24 cellular contexts compared by ENCODE assay signal in the genomic region with DNA sequence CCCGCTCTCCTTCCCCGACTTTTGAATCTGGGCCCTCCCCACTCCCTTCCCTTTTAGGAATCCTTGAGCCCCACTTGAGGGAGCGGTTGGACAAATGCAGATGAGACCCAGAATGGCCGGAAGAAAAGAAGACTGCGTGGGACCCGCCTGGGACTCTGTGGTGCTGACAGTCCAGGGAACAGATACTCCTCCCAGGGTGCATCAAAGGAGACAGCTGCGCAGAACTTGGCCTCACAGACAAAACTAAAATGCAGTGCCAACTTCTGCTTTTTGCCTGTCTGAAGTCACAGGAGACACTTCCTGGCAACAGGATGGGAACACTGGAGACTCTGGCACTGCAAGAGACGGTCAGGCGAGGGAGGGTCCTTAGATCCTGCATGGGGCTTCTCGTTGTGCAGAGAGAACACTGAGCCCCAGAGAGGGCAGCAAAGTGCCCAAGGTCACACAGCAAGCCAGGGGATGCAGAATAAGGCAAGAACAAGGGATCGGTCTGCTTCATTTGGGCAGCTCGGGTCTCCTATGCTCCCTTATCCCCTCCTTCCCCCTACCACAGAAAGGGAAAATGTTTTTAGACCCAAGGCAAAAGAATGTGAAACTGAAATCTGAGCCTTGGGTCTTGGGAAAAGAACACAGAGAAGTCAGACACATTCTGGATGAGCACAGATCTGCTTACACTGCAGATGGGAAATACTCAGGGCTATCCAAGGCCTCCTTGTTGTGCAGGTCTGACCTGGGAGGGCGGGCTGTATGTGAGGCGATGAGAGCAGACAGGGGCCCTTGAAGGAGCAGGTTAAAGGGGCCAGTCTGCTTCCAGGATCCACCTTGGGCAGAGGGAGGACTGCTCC.
DNase-seq lines count a peak whose midpoint lies in the region; TF ChIP-seq lines count a peak whose summit lies in the region.
"Had no signal": no experiment of that assay in that cellular context is flagged by ENCODE, and none has a peak within 500 bp of the region (broad histone marks: within the 10 kb centered on the region; RNA-seq: fewer than 3 reads in every experiment).

No MANE protein-coding gene starts in this region.

- H3K4me3 Mint-ChIP-seq in nephron progenitor cell: peak overlapping the region; percentile 20
- H3K4me3 Mint-ChIP-seq: activated CD8-positive, alpha-beta T cell treated with anti-CD3 and anti-CD28 coated beads for 36 hours; CD8-positive, alpha-beta T cell; H9; natural killer cell treated with Interleukin-12 subunit alpha and Interleukin-12 subunit beta and Interleukin-15 and Interleukin-18, amount 100 ng/mL, for 72 hours; stimulated activated effector memory CD8-positive, alpha-beta T cell treated with anti-CD3 and anti-CD28 coated beads, Interleukin-12 subunit alpha, Interleukin-12 subunit beta, amount 100 ng/mL, for 72 hours had no signal

- no peaks in the 10 kb centered on the region for H3K36me3 Mint-ChIP-seq in nephron progenitor cell (ENCODE audit: low read depth)
- H3K36me3 Mint-ChIP-seq: CD8-positive, alpha-beta T cell; natural killer cell treated with Interleukin-12 subunit alpha and Interleukin-12 subunit beta and Interleukin-15 and Interleukin-18, amount 100 ng/mL, for 72 hours; stimulated activated effector memory CD8-positive, alpha-beta T cell treated with anti-CD3 and anti-CD28 coated beads, Interleukin-12 subunit alpha, Interleukin-12 subunit beta, amount 100 ng/mL, for 72 hours had no signal

- no peaks in the 10 kb centered on the region for H3K9me3 ChIP-seq in BLaER1 treated with 17β-estradiol and CSF1 and Interleukin-3, amounts not matched to agents 10 nM and 100 nM (replicated peaks in 1 of 11)
- no peaks in the 10 kb centered on the region for H3K9me3 ChIP-seq in effector memory CD4-positive, alpha-beta T cell (ENCODE audit: control insufficient read depth, low read length)
- H3K9me3 ChIP-seq: breast epithelium, Peyer's patch, SK-N-SH, suprapubic skin, vagina had no signal

- peaks cover 6% of the 10 kb centered on the region for H3K27me3 Mint-ChIP-seq in nephron progenitor cell (ENCODE audit: low read depth, poor library complexity)

- H3K9me3 Mint-ChIP-seq in nephron progenitor cell: no peaks in the 10 kb centered on the region
- H3K9me3 Mint-ChIP-seq: activated CD8-positive, alpha-beta T cell treated with anti-CD3 and anti-CD28 coated beads for 36 hours; CD8-positive, alpha-beta T cell; H9; natural killer cell treated with Interleukin-12 subunit alpha and Interleukin-12 subunit beta and Interleukin-15 and Interleukin-18, amount 100 ng/mL, for 72 hours; stimulated activated effector memory CD8-positive, alpha-beta T cell treated with anti-CD3 and anti-CD28 coated beads, Interleukin-12 subunit alpha, Interleukin-12 subunit beta, amount 100 ng/mL, for 72 hours had no signal

- DNase-seq in KBM-7 (peak; percentile 20), astrocyte of the spinal cord (ENCODE audit: low read depth, low spot score) (peak; percentile 19), nephron progenitor cell (no peak), H7 (no peak), GOT3 (lab: John Stamatoyannopoulos, UW) (no peak)
- DNase-seq in effector memory CD4-positive, alpha-beta T cell: no peak
- DNase-seq: activated CD8-positive, alpha-beta T cell treated with anti-CD3 and anti-CD28 coated beads for 36 hours; CD8-positive, alpha-beta T cell; cortex of kidney; H9; Karpas-422; midbrain; NCI-H1105 treated with DMSO at 0.1 percent for 48 hours; NCI-H446 treated with DMSO at 0.1 percent for 48 hours; Peyer's patch; SK-N-SH; stimulated activated CD4-positive, alpha-beta T cell treated with anti-CD3 and anti-CD28 coated beads, Interleukin-1b, Interleukin-23, amount 100 ng/mL, for 48 hours had no signal

- peaks cover 91% of the 10 kb centered on the region for H3K4me1 Mint-ChIP-seq in nephron progenitor cell
- H3K4me1 Mint-ChIP-seq: stimulated activated effector memory CD8-positive, alpha-beta T cell treated with anti-CD3 and anti-CD28 coated beads, Interleukin-12 subunit alpha, Interleukin-12 subunit beta, amount 100 ng/mL, for 72 hours had no signal

- peaks cover 13 to 26% (median 17%) of the 10 kb centered on the region in 10 experiments for H3K4me1 ChIP-seq in BLaER1 treated with 17β-estradiol and CSF1 and Interleukin-3, amounts not matched to agents 10 nM and 100 nM
- H3K4me1 ChIP-seq in effector memory CD4-positive, alpha-beta T cell (ENCODE audit: control insufficient read depth, insufficient read depth, low read length, poor library complexity, severe bottlenecking): no peaks in the 10 kb centered on the region
- H3K4me1 ChIP-seq: breast epithelium, Peyer's patch had no signal

- in situ Hi-C loops in KBM-7 (cut with MboI; ENCODE audit: low pct_unique_long_range_greater_than_20kb, low sequenced_read_pairs): no loop called here
- in situ Hi-C loops in astrocyte of the spinal cord (cut with HindIII; ENCODE audit: low sequenced_read_pairs): no loop called here

- no peaks in the 10 kb centered on the region for H3K27me3 ChIP-seq in BLaER1 treated with 17β-estradiol and CSF1 and Interleukin-3, amounts not matched to agents 10 nM and 100 nM
- no peaks in the 10 kb centered on the region for H3K27me3 ChIP-seq in effector memory CD4-positive, alpha-beta T cell (replicated peaks; ENCODE audit: control insufficient read depth, insufficient read depth, low read length, poor library complexity, severe bottlenecking)
- H3K27me3 ChIP-seq in H7 (ENCODE audit: control insufficient read depth, insufficient read depth, low read length): no peaks in the 10 kb centered on the region
- H3K27me3 ChIP-seq: breast epithelium, Peyer's patch, suprapubic skin, vagina had no signal

- peaks cover 0 to 14% (median 0%) of the 10 kb centered on the region in 11 experiments; a peak in 2 of 22 replicates for H4K20me1 ChIP-seq in BLaER1 treated with 17β-estradiol and CSF1 and Interleukin-3, amounts not matched to agents 10 nM and 100 nM

- no peaks in the 10 kb centered on the region for H3K36me3 ChIP-seq in BLaER1 treated with 17β-estradiol and CSF1 and Interleukin-3, amounts not matched to agents 10 nM and 100 nM
- H3K36me3 ChIP-seq in effector memory CD4-positive, alpha-beta T cell (ENCODE audit: control insufficient read depth, insufficient read depth, low read length): no peaks in the 10 kb centered on the region
- H3K36me3 ChIP-seq in H7 (replicated peaks; ENCODE audit: control insufficient read depth, insufficient read depth, low read length): no peaks in the 10 kb centered on the region
- H3K36me3 ChIP-seq: breast epithelium, Peyer's patch, suprapubic skin, vagina had no signal

- H3K27ac ChIP-seq in BLaER1 treated with 17β-estradiol and CSF1 and Interleukin-3, amounts not matched to agents 10 nM and 100 nM: peak overlapping the region in 2 of 11 experiments; percentile 14 to 32; a peak in 2 of 22 replicates
- H3K27ac ChIP-seq in effector memory CD4-positive, alpha-beta T cell (ENCODE audit: insufficient read depth, low read length, poor library complexity, severe bottlenecking): no peak overlapping the region
- H3K27ac ChIP-seq: Peyer's patch, skin epidermis, suprapubic skin, vagina had no signal

- no peak for TF ChIP-seq CTCF in astrocyte of the spinal cord (IDR thresholded peaks at IDR 0.05; ENCODE audit: low read depth, low read length)
- no peak for TF ChIP-seq CTCF in nephron progenitor cell (IDR thresholded peaks at IDR 0.05)

- peak overlapping the region in 1 of 11 experiments; percentile 21; a peak in 1 of 22 replicates for H3K9ac ChIP-seq in BLaER1 treated with 17β-estradiol and CSF1 and Interleukin-3, amounts not matched to agents 10 nM and 100 nM
- H3K9ac ChIP-seq: SK-N-SH had no signal

- H3K4me3 ChIP-seq in BLaER1 treated with 17β-estradiol and CSF1 and Interleukin-3, amounts not matched to agents 10 nM and 100 nM: no peak overlapping the region
- H3K4me3 ChIP-seq in astrocyte of the spinal cord (ENCODE audit: low read depth, low read length): no peak overlapping the region
- no peak overlapping the region for H3K4me3 ChIP-seq in effector memory CD4-positive, alpha-beta T cell (ENCODE audit: insufficient read depth, low read depth, low read length, poor library complexity, severe bottlenecking)
- no peak overlapping the region for H3K4me3 ChIP-seq in H7 (ENCODE audit: insufficient read depth, low read depth, low read length)
- H3K4me3 ChIP-seq: breast epithelium, Peyer's patch, skin epidermis, suprapubic skin, vagina had no signal

- H3K4me2 ChIP-seq in BLaER1 treated with 17β-estradiol and CSF1 and Interleukin-3, amounts not matched to agents 10 nM and 100 nM: peak overlapping the region; percentile 48 to 79 (median 56)
- H3K4me2 ChIP-seq: SK-N-SH had no signal

- peak overlapping the region; percentile 70 for H3K27ac Mint-ChIP-seq in nephron progenitor cell
- H3K27ac Mint-ChIP-seq: activated CD8-positive, alpha-beta T cell treated with anti-CD3 and anti-CD28 coated beads for 36 hours; CD8-positive, alpha-beta T cell; natural killer cell treated with Interleukin-12 subunit alpha and Interleukin-12 subunit beta and Interleukin-15 and Interleukin-18, amount 100 ng/mL, for 72 hours; stimulated activated effector memory CD8-positive, alpha-beta T cell treated with anti-CD3 and anti-CD28 coated beads, Interleukin-12 subunit alpha, Interleukin-12 subunit beta, amount 100 ng/mL, for 72 hours had no signal

Comparison
In these comparisons a context has a peak if more than half of its experiments do, and no peak if none do; other contexts are left out.
1. DNase-seq: peak in KBM-7 (single experiment) and astrocyte of the spinal cord (single experiment); none in nephron progenitor cell (single experiment), effector memory CD4-positive, alpha-beta T cell (0 of 3), H7 (single experiment) and GOT3 (single experiment).